In the genomic region with DNA sequence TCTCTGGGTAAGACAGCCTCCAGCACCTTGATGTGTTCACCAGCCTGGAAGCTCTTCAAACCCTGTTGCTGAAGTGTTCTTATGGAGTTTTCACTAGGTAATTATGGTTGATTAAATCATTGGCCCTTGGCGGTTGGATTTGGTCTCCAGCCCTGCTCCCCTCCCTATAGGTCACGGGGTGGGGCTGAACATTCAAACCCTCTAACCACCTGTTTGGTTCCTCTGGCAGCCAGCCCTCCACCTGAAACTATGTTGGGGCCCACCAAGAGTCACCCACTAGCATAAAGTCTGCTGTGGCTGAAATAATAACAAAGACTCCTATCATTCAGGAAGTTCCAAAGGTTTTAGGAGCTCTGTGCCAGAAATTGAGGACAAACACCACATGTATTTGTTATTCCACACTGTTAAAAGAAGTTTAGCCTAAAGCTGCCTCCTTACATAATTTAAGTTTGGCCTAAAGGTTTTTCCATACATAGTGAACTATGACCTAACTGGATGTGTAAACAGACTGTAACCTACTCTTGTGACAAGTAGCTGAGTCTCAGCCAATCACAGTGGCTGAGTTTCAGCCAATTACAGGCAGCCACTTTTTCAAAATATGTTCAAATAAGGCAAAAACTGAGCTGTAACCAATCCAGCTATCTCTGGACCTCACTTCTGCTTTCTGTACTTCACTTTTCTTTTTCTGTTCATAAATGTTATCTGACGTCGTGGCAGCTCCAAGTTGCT, we compare ENCODE assay signal across 11 cellular contexts. TPM values are rescaled to one million over a fixed set of nuclear protein-coding genes. Genes with fewer than 3 reads are reported as not detected.
DNase-seq lines count a peak whose midpoint lies in the region; ATAC-seq and TF ChIP-seq lines count a peak whose summit lies in the region.
"Had no signal": no experiment of that assay in that cellular context is flagged by ENCODE, and none has a peak within 500 bp of the region (broad histone marks: within the 10 kb centered on the region; RNA-seq: fewer than 3 reads in every experiment).

No MANE protein-coding gene starts in this region.

- peak overlapping the region; percentile 86 for H3K27ac ChIP-seq in left ventricle myocardium inferior (replicated peaks)
- H3K27ac ChIP-seq in tibial nerve = peak overlapping the region in 3 of 4 donors; percentile 11 to 28 (median 21)

- 71 to 72% methylated on average over 4 of the region's 4 CpGs for WGBS in tibial nerve, 2 donors

- H3K4me3 ChIP-seq in NB4 (ENCODE audit: low read depth, low read length) = no peak overlapping the region
- H3K4me3 ChIP-seq in left ventricle myocardium inferior = no peak overlapping the region
- no peak overlapping the region for H3K4me3 ChIP-seq in tibial nerve

- no peak overlapping the region for H3K4me3 Mint-ChIP-seq in activated T-helper 17 cell treated with anti-CD3 and anti-CD28 coated beads, Interleukin-2, amount 50 U/mL, for 72 hours

- H3K9me3 ChIP-seq in left ventricle myocardium inferior (replicated peaks) = no peaks in the 10 kb centered on the region
- no peaks in the 10 kb centered on the region for H3K9me3 ChIP-seq in tibial nerve

- no peak for TF ChIP-seq EP300 in tibial nerve (IDR thresholded peaks at IDR 0.05)

- ATAC-seq in activated T-helper 17 cell treated with anti-CD3 and anti-CD28 coated beads, Interleukin-2, amount 50 U/mL, for 72 hours (replicated peaks) = no peak

- H3K36me3 ChIP-seq in left ventricle myocardium inferior (peaks cover 26% of the 10 kb centered on the region), tibial nerve (no peaks in the 10 kb centered on the region)

- H3K27me3 Mint-ChIP-seq in activated T-helper 17 cell treated with anti-CD3 and anti-CD28 coated beads, Interleukin-2, amount 50 U/mL, for 72 hours = peaks cover 14% of the 10 kb centered on the region

- no peaks in the 10 kb centered on the region for H3K4me1 Mint-ChIP-seq in activated T-helper 17 cell treated with anti-CD3 and anti-CD28 coated beads, Interleukin-2, amount 50 U/mL, for 72 hours

- H3K27me3 ChIP-seq in left ventricle myocardium inferior (ENCODE audit: low read depth) = no peaks in the 10 kb centered on the region
- H3K27me3 ChIP-seq in tibial nerve = no peaks in the 10 kb centered on the region

- no peaks in the 10 kb centered on the region for H3K36me3 Mint-ChIP-seq in activated T-helper 17 cell treated with anti-CD3 and anti-CD28 coated beads, Interleukin-2, amount 50 U/mL, for 72 hours (ENCODE audit: low read depth)

- H3K9me3 Mint-ChIP-seq in activated T-helper 17 cell treated with anti-CD3 and anti-CD28 coated beads, Interleukin-2, amount 50 U/mL, for 72 hours = no peaks in the 10 kb centered on the region

- H3K4me1 ChIP-seq in left ventricle myocardium inferior (peaks cover 71% of the 10 kb centered on the region), tibial nerve (peaks cover 0 to 8% (median 0%) of the 10 kb centered on the region in 4 donors)

- TF ChIP-seq POLR2A in NB4 (IDR thresholded peaks at IDR 0.05; ENCODE audit: extremely low read depth, insufficient read length) (no peak), tibial nerve (IDR thresholded peaks at IDR 0.05) (no peak)

- DNase-seq in H4 (ENCODE audit: low spot score) (peak; percentile 11), NB4 (ENCODE audit: low read depth) (peak; percentile 19), left ventricle myocardium inferior (no peak), tibial nerve (ENCODE audit: low spot score in 2 of 2) (no peak), HuH-7 (ENCODE audit: low spot score) (no peak), head of caudate nucleus (no peak)
- DNase-seq: islet precursor cell, NCI-H526 had no signal

- no peak overlapping the region for H3K27ac Mint-ChIP-seq in activated T-helper 17 cell treated with anti-CD3 and anti-CD28 coated beads, Interleukin-2, amount 50 U/mL, for 72 hours

- no peak for TF ChIP-seq CTCF in NB4 (IDR thresholded peaks at IDR 0.05; ENCODE audit: low read depth, low read length)
- no peak for TF ChIP-seq CTCF in left ventricle myocardium inferior (IDR thresholded peaks at IDR 0.05; ENCODE audit: borderline replicate concordance)
- no peak for TF ChIP-seq CTCF in tibial nerve (IDR thresholded peaks at IDR 0.05)

- intact Hi-C loops in left ventricle myocardium inferior (cut with micrococcal nuclease) (loop anchor here (10.0 kb wide), 1 partner anchor 81 kb away; no protein-coding TSS in a partner anchor), head of caudate nucleus (cut with DNase I) (no loop called here)

RNA-seq across cellular contexts. Expression of a gene that starts 34.8 kb away (rescaled TPM):
- total RNA-seq in H4 (2014; rRNA removed; shearing (Covaris generic)) = not detected in 2 replicates
- total RNA-seq in left ventricle myocardium inferior = not detected
- total RNA-seq in tibial nerve = not detected
- not detected for total RNA-seq in activated T-helper 17 cell treated with anti-CD3 and anti-CD28 coated beads, Interleukin-2, amount 50 U/mL, for 72 hours
- total RNA-seq: activated CD8-positive, alpha-beta memory T cell treated with anti-CD3 and anti-CD28 coated beads for 36 hours; cerebellum had no signal

Comparison
In these comparisons a context has a peak if more than half of its experiments do, and no peak if none do; other contexts are left out.
1. DNase-seq: peak in H4 (single experiment) and NB4 (single experiment); none in left ventricle myocardium inferior (single experiment), tibial nerve (0 of 2), HuH-7 (single experiment) and head of caudate nucleus (0 of 42).